9 cellular contexts compared by ENCODE assay signal in genomic region chr7:116354171-116354545, GRCh38.
A peak's percentile ranks its signal among the peaks of the same experiment; 100 is the strongest.
DNase-seq lines count a peak whose midpoint lies in the region; ATAC-seq and TF ChIP-seq lines count a peak whose summit lies in the region.
"Had no signal": no experiment of that assay in that cellular context is flagged by ENCODE, and none has a peak within 500 bp of the region (broad histone marks: within the 10 kb centered on the region; RNA-seq: fewer than 3 reads in every experiment).

No MANE protein-coding gene starts in this region.

- no peaks in the 10 kb centered on the region for H3K36me3 ChIP-seq in parathyroid adenoma (ENCODE audit: control insufficient read depth, insufficient read depth, low read length)

- H3K4me1 ChIP-seq in foreskin keratinocyte, result peaks cover 49% of the 10 kb centered on the region
- no peaks in the 10 kb centered on the region for H3K4me1 ChIP-seq in parathyroid adenoma

- no peak overlapping the region for H2AFZ ChIP-seq in parathyroid adenoma

- no peak overlapping the region for H3K9ac ChIP-seq in parathyroid adenoma

- TF ChIP-seq CTCF in WTC11 (IDR thresholded peaks at IDR 0.05) (no peak), foreskin keratinocyte (conservative IDR thresholded peaks at IDR 0.05) (no peak), parathyroid adenoma (IDR thresholded peaks at IDR 0.05) (no peak)

- H3K27ac Mint-ChIP-seq in WTC11, result 0 out of 2 replicates have a peak overlapping the region, but pooled peaks have one; percentile 5

- TF ChIP-seq POLR2A in GM18505 (IDR thresholded peaks at IDR 0.05; ENCODE audit: borderline replicate concordance, extremely low read depth, insufficient read depth, insufficient read length), result no peak

- H3K79me2 ChIP-seq in parathyroid adenoma, result no peaks in the 10 kb centered on the region

- no peak overlapping the region for H3K4me3 Mint-ChIP-seq in WTC11

- H3K27me3 ChIP-seq in foreskin keratinocyte (no peaks in the 10 kb centered on the region), parathyroid adenoma (ENCODE audit: control insufficient read depth, insufficient read depth, low read length) (no peaks in the 10 kb centered on the region)

- H3K36me3 Mint-ChIP-seq in WTC11, result no peaks in the 10 kb centered on the region

- CTCF ChIA-PET in WTC11 (lab: Charles Lee), result no interaction called here

- no peak overlapping the region for H3K4me3 ChIP-seq in parathyroid adenoma (ENCODE audit: low read depth, low read length)

- DNase-seq in AG08396 (ENCODE audit: low spot score), result peak; percentile 23
- DNase-seq in WTC11 (ENCODE audit: low spot score), result no peak
- no peak for DNase-seq in foreskin keratinocyte
- DNase-seq in activated CD4-positive, alpha-beta T cell treated with anti-CD3 and anti-CD28 coated beads, Interleukin-2, amount 50 U/mL, for 1 hour, result no peak
- DNase-seq: C1 segment of cervical spinal cord had no signal

- peaks cover 9% of the 10 kb centered on the region for H3K4me1 Mint-ChIP-seq in WTC11

- no peaks in the 10 kb centered on the region for H3K27me3 Mint-ChIP-seq in WTC11 (ENCODE audit: low read depth)

- no peaks in the 10 kb centered on the region for H3K9me3 ChIP-seq in parathyroid adenoma (ENCODE audit: control insufficient read depth, low read length)

- no peak for ATAC-seq in WTC11
- no peak for ATAC-seq in foreskin keratinocyte
- no peak for ATAC-seq in GM21717 (IDR thresholded peaks at IDR 0.05; ENCODE audit: unreplicated experiment)
- no peak for ATAC-seq in HG03135 (IDR thresholded peaks at IDR 0.05; ENCODE audit: unreplicated experiment)
- ATAC-seq in GM18505 (IDR thresholded peaks at IDR 0.05; ENCODE audit: unreplicated experiment), result no peak

- H3K27ac ChIP-seq in foreskin keratinocyte (peak overlapping the region; percentile 75), parathyroid adenoma (peak overlapping the region; percentile 71)

- H3K9me3 Mint-ChIP-seq in WTC11, result peaks cover 3% of the 10 kb centered on the region

- POLR2A ChIA-PET in WTC11 (lab: Charles Lee), result no interaction called here

- H3K4me2 ChIP-seq in parathyroid adenoma (ENCODE audit: low read length), result no peak overlapping the region

TF ChIP-seq in WTC11, 78 proteins besides CTCF, POLR2A, EP300 and RAD21:
- no peak for TF ChIP-seq ZNF671 (CRISPR knock-in tag; IDR thresholded peaks at IDR 0.05)
- no peak for TF ChIP-seq GABPB1 (CRISPR knock-in tag; IDR thresholded peaks at IDR 0.05)
- TF ChIP-seq RELA (CRISPR knock-in tag; IDR thresholded peaks at IDR 0.05; ENCODE audit: borderline replicate concordance), result no peak
- TF ChIP-seq E2F5 (CRISPR knock-in tag; IDR thresholded peaks at IDR 0.05), result no peak
- no peak for TF ChIP-seq SP1 (CRISPR knock-in tag; conservative IDR thresholded peaks at IDR 0.05)
- TF ChIP-seq FOXK1 (CRISPR knock-in tag; IDR thresholded peaks at IDR 0.05), result no peak
- TF ChIP-seq E2F4 (CRISPR knock-in tag; IDR thresholded peaks at IDR 0.05; ENCODE audit: borderline replicate concordance, low read depth), result no peak
- TF ChIP-seq NR1H2 (CRISPR knock-in tag; IDR thresholded peaks at IDR 0.05), result no peak
- no peak for TF ChIP-seq ZNF317 (CRISPR knock-in tag; IDR thresholded peaks at IDR 0.05; ENCODE audit: borderline replicate concordance, low read depth)
